Comparison of ENCODE assay signal across 13 cellular contexts in the genomic region with DNA sequence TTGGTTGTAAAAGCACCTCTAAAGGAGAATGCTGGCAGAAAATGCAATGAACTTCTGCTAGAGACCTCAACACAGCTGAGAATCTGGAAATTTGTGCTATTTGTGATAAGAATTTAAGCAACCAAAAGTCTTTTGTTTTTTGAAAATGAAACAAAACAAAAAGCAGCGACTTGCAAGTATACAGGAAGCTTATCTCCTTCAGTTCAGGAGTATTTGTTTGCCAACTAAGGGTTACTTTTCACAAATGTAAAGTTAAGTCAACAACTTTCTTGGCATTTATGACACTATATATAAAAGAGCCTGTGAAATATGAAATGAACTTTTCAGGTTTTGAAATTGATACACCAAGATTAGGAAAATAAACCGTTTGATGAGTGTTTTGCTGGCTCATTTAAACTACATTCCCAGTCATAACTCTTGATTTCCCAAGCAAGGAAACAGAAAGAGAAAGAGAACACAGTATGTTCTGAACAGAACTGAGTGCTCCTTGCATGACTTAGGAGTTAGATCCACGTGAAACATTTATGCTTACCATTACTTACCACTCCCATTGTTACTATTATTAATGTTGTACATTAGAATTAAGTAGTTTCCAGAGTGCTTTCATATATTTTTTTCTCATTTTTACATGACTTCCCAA.
DNase-seq lines count a peak whose midpoint lies in the region; ATAC-seq, FAIRE-seq and TF ChIP-seq lines count a peak whose summit lies in the region.
"Had no signal": no experiment of that assay in that cellular context is flagged by ENCODE, and none has a peak within 500 bp of the region (broad histone marks: within the 10 kb centered on the region; RNA-seq: fewer than 3 reads in every experiment).

No MANE protein-coding gene starts in this region.

- H3K79me2 ChIP-seq in parathyroid adenoma = no peaks in the 10 kb centered on the region

- no peaks in the 10 kb centered on the region for H3K36me3 ChIP-seq in parathyroid adenoma (ENCODE audit: control insufficient read depth, insufficient read depth, low read length)
- H3K36me3 ChIP-seq: transverse colon had no signal

- peak overlapping the region; percentile 3 for H3K27ac ChIP-seq in parathyroid adenoma
- H3K27ac ChIP-seq: psoas muscle had no signal

- H3K4me3 ChIP-seq in parathyroid adenoma (ENCODE audit: low read depth, low read length) = no peak overlapping the region
- H3K4me3 ChIP-seq: psoas muscle, transverse colon had no signal

- no peaks in the 10 kb centered on the region for H3K27me3 ChIP-seq in parathyroid adenoma (ENCODE audit: control insufficient read depth, insufficient read depth, low read length)
- H3K27me3 ChIP-seq: transverse colon had no signal

- peak overlapping the region; percentile 36 for H2AFZ ChIP-seq in parathyroid adenoma

- FAIRE-seq in GM12892 (lab: Jason Lieb, UNC) = no peak

- no peak for TF ChIP-seq CTCF in parathyroid adenoma (IDR thresholded peaks at IDR 0.05)

- no peaks in the 10 kb centered on the region for H3K9me3 ChIP-seq in parathyroid adenoma (ENCODE audit: control insufficient read depth, low read length)
- H3K9me3 ChIP-seq: psoas muscle, transverse colon had no signal

- peak; percentile 17 for DNase-seq in EL
- DNase-seq in RPMI7951 (ENCODE audit: low read depth) = peak; percentile 37
- DNase-seq in fibroblast of gingiva (ENCODE audit: low read depth) = peak; percentile 52
- DNase-seq in GM12892 (ENCODE audit: insufficient read length) = no peak
- DNase-seq: activated effector memory CD4-positive, alpha-beta T cell treated with anti-CD3 and anti-CD28 coated beads, Interleukin-2, amount 50 U/mL, for 16 hours; cortex of kidney; head of caudate nucleus; psoas muscle; transverse colon had no signal

- H3K9ac ChIP-seq in parathyroid adenoma = no peak overlapping the region

- H3K4me2 ChIP-seq in parathyroid adenoma (ENCODE audit: low read length) = no peak overlapping the region

- H3K4me1 ChIP-seq in parathyroid adenoma = peaks cover 3% of the 10 kb centered on the region
- H3K4me1 ChIP-seq: psoas muscle had no signal

- no peak for TF ChIP-seq POLR2A in GM12892 (IDR thresholded peaks at IDR 0.05; ENCODE audit: low read depth, low read length)

- no peak for ATAC-seq in GM18511 (IDR thresholded peaks at IDR 0.05; ENCODE audit: unreplicated experiment)
- ATAC-seq in GM21786 (IDR thresholded peaks at IDR 0.05; ENCODE audit: unreplicated experiment) = no peak
- ATAC-seq in GM21423 (IDR thresholded peaks at IDR 0.05; ENCODE audit: unreplicated experiment) = no peak
